21 cellular contexts compared by ENCODE assay signal in genomic region chr10:8985651-8986050, GRCh38.
DNase-seq lines count a peak whose midpoint lies in the region; ATAC-seq and TF ChIP-seq lines count a peak whose summit lies in the region.
"Had no signal": no experiment of that assay in that cellular context is flagged by ENCODE, and none has a peak within 500 bp of the region (broad histone marks: within the 10 kb centered on the region; RNA-seq: fewer than 3 reads in every experiment).

No MANE protein-coding gene starts in this region.

- no peaks in the 10 kb centered on the region for H3K36me3 ChIP-seq in Panc1 (ENCODE audit: control insufficient read depth, insufficient read depth, low read length)
- H3K36me3 ChIP-seq in effector memory CD4-positive, alpha-beta T cell (ENCODE audit: control insufficient read depth, insufficient read depth, low read length), result no peaks in the 10 kb centered on the region

- intact Hi-C loops in activated CD4-positive, alpha-beta T cell treated with anti-CD3 and anti-CD28 coated beads for 36 hours (cut with DNase I, micrococcal nuclease), result no loop called here
- intact Hi-C loops in Panc1 (cut with micrococcal nuclease; ENCODE audit: unreplicated experiment), result no loop called here

- H3K4me3 ChIP-seq in Panc1 (ENCODE audit: low read depth in 2 of 2, low read length in 2 of 2), result no peak overlapping the region
- H3K4me3 ChIP-seq in effector memory CD4-positive, alpha-beta T cell (ENCODE audit: insufficient read depth, low read depth, low read length, poor library complexity, severe bottlenecking), result no peak overlapping the region
- H3K4me3 ChIP-seq: PC-9 had no signal

- no peak overlapping the region for H3K27ac Mint-ChIP-seq in activated CD4-positive, alpha-beta T cell treated with anti-CD3 and anti-CD28 coated beads for 36 hours
- no peak overlapping the region for H3K27ac Mint-ChIP-seq in activated naive CD8-positive, alpha-beta T cell treated with anti-CD3 and anti-CD28 coated beads, Interleukin-2, amount 10 ng/mL, durations not matched to agents 7 days and 5 days
- no peak overlapping the region for H3K27ac Mint-ChIP-seq in activated naive CD8-positive, alpha-beta T cell treated with anti-CD3 and anti-CD28 coated beads for 36 hours
- H3K27ac Mint-ChIP-seq: B cell had no signal

- BruUV-seq in Panc1 (replicated peaks; lab: Mats Ljungman, UMichigan), result no TSS peak

- CTCF ChIA-PET in activated CD4-positive, alpha-beta T cell treated with anti-CD3 and anti-CD28 coated beads for 36 hours (lab: Charles Lee), result no interaction called here
- CTCF ChIA-PET in Panc1 (lab: Charles Lee), result no interaction called here

- in situ Hi-C loops in Panc1 (cut with HindIII; ENCODE audit: low pct_unique_long_range_greater_than_20kb, low sequenced_read_pairs), result no loop called here

- H3K4me1 ChIP-seq in Panc1 (ENCODE audit: control insufficient read depth, insufficient read depth, low read length), result no peaks in the 10 kb centered on the region
- no peaks in the 10 kb centered on the region for H3K4me1 ChIP-seq in effector memory CD4-positive, alpha-beta T cell (ENCODE audit: control insufficient read depth, insufficient read depth, low read length, poor library complexity, severe bottlenecking)

- no peak overlapping the region for H3K4me3 Mint-ChIP-seq in activated CD4-positive, alpha-beta T cell treated with anti-CD3 and anti-CD28 coated beads for 36 hours
- H3K4me3 Mint-ChIP-seq in activated naive CD8-positive, alpha-beta T cell treated with anti-CD3 and anti-CD28 coated beads, Interleukin-2, amount 10 ng/mL, durations not matched to agents 7 days and 5 days, result no peak overlapping the region
- no peak overlapping the region for H3K4me3 Mint-ChIP-seq in activated naive CD8-positive, alpha-beta T cell treated with anti-CD3 and anti-CD28 coated beads for 36 hours
- H3K4me3 Mint-ChIP-seq: B cell had no signal

- 0 out of 2 replicates have a peak, but pooled peaks have one; percentile 10 for TF ChIP-seq CTCF in Panc1 (IDR thresholded peaks at IDR 0.05)

- H3K27me3 Mint-ChIP-seq in activated CD4-positive, alpha-beta T cell treated with anti-CD3 and anti-CD28 coated beads for 36 hours, result peaks cover 5% of the 10 kb centered on the region
- H3K27me3 Mint-ChIP-seq in activated naive CD8-positive, alpha-beta T cell treated with anti-CD3 and anti-CD28 coated beads, Interleukin-2, amount 10 ng/mL, durations not matched to agents 7 days and 5 days, result no peaks in the 10 kb centered on the region
- H3K27me3 Mint-ChIP-seq in activated naive CD8-positive, alpha-beta T cell treated with anti-CD3 and anti-CD28 coated beads for 36 hours, result no peaks in the 10 kb centered on the region
- H3K27me3 Mint-ChIP-seq: B cell had no signal

- peak; percentile 37 for ATAC-seq in activated CD4-positive, alpha-beta T cell treated with anti-CD3 and anti-CD28 coated beads for 36 hours
- peak; percentile 33 for ATAC-seq in activated naive CD8-positive, alpha-beta T cell treated with anti-CD3 and anti-CD28 coated beads, Interleukin-2, amount 10 ng/mL, durations not matched to agents 7 days and 5 days (ENCODE audit: low read depth)
- ATAC-seq in Panc1 (no peak), HG03432 (IDR thresholded peaks at IDR 0.05; ENCODE audit: unreplicated experiment) (no peak)
- ATAC-seq: HCT116 had no signal

- POLR2A ChIA-PET in activated CD4-positive, alpha-beta T cell treated with anti-CD3 and anti-CD28 coated beads for 36 hours (lab: Charles Lee), result no interaction called here
- POLR2A ChIA-PET in activated naive CD8-positive, alpha-beta T cell treated with anti-CD3 and anti-CD28 coated beads, Interleukin-2, amount 10 ng/mL, durations not matched to agents 7 days and 5 days (lab: Charles Lee), result interaction anchor here (1.1 kb wide), 1 partner anchor 24 kb away, joined by 4 read pairs; no protein-coding TSS in a partner anchor
- POLR2A ChIA-PET in Panc1 (lab: Charles Lee), result no interaction called here

- H3K9me3 Mint-ChIP-seq in activated CD4-positive, alpha-beta T cell treated with anti-CD3 and anti-CD28 coated beads for 36 hours (ENCODE audit: low read depth), result peaks cover 3% of the 10 kb centered on the region
- peaks cover 3% of the 10 kb centered on the region for H3K9me3 Mint-ChIP-seq in activated naive CD8-positive, alpha-beta T cell treated with anti-CD3 and anti-CD28 coated beads, Interleukin-2, amount 10 ng/mL, durations not matched to agents 7 days and 5 days
- peaks cover 2% of the 10 kb centered on the region for H3K9me3 Mint-ChIP-seq in activated naive CD8-positive, alpha-beta T cell treated with anti-CD3 and anti-CD28 coated beads for 36 hours

- no peak for DNase-seq in activated CD4-positive, alpha-beta T cell treated with anti-CD3 and anti-CD28 coated beads for 36 hours
- DNase-seq in activated CD4-positive, alpha-beta T cell treated with anti-CD3 and anti-CD28 coated beads, Interleukin-2, amount 50 U/mL, for 4 hours, result no peak
- no peak for DNase-seq in activated naive CD8-positive, alpha-beta T cell treated with anti-CD3 and anti-CD28 coated beads, Interleukin-2, amount 10 ng/mL, durations not matched to agents 7 days and 5 days
- DNase-seq in activated naive CD8-positive, alpha-beta T cell treated with anti-CD3 and anti-CD28 coated beads for 36 hours, result no peak
- no peak for DNase-seq in Panc1 (ENCODE audit: low read depth, low spot score)
- DNase-seq in effector memory CD4-positive, alpha-beta T cell, result no peak
- DNase-seq: Calu3, DMS79 treated with DMSO at 0.1 percent for 48 hours, GF-D8, Kasumi-1, NCI-H2029, NCI-H446, NCI-H524 treated with DMSO at 0.1 percent for 48 hours, NCI-H774, PC-9, RPMI8226, SHP77 had no signal

- peaks cover 4% of the 10 kb centered on the region for H3K36me3 Mint-ChIP-seq in activated CD4-positive, alpha-beta T cell treated with anti-CD3 and anti-CD28 coated beads for 36 hours (ENCODE audit: low read depth)
- no peaks in the 10 kb centered on the region for H3K36me3 Mint-ChIP-seq in activated naive CD8-positive, alpha-beta T cell treated with anti-CD3 and anti-CD28 coated beads, Interleukin-2, amount 10 ng/mL, durations not matched to agents 7 days and 5 days
- peaks cover 2% of the 10 kb centered on the region for H3K36me3 Mint-ChIP-seq in activated naive CD8-positive, alpha-beta T cell treated with anti-CD3 and anti-CD28 coated beads for 36 hours

- no peaks in the 10 kb centered on the region for H3K9me3 ChIP-seq in Panc1 (ENCODE audit: control insufficient read depth, insufficient read depth, low read depth, low read length)
- H3K9me3 ChIP-seq in effector memory CD4-positive, alpha-beta T cell (ENCODE audit: control insufficient read depth, low read length), result no peaks in the 10 kb centered on the region

- H3K27me3 ChIP-seq in Panc1 (ENCODE audit: control insufficient read depth, insufficient read depth, low read length), result no peaks in the 10 kb centered on the region
- no peaks in the 10 kb centered on the region for H3K27me3 ChIP-seq in effector memory CD4-positive, alpha-beta T cell (replicated peaks; ENCODE audit: control insufficient read depth, insufficient read depth, low read length, poor library complexity, severe bottlenecking)

- H3K4me1 Mint-ChIP-seq in activated CD4-positive, alpha-beta T cell treated with anti-CD3 and anti-CD28 coated beads for 36 hours, result peaks cover 35% of the 10 kb centered on the region
- peaks cover 2% of the 10 kb centered on the region for H3K4me1 Mint-ChIP-seq in activated naive CD8-positive, alpha-beta T cell treated with anti-CD3 and anti-CD28 coated beads, Interleukin-2, amount 10 ng/mL, durations not matched to agents 7 days and 5 days
- peaks cover 21% of the 10 kb centered on the region for H3K4me1 Mint-ChIP-seq in activated naive CD8-positive, alpha-beta T cell treated with anti-CD3 and anti-CD28 coated beads for 36 hours
- H3K4me1 Mint-ChIP-seq: B cell had no signal

- H3K27ac ChIP-seq in Panc1 (ENCODE audit: low read length), result no peak overlapping the region
- H3K27ac ChIP-seq in effector memory CD4-positive, alpha-beta T cell (ENCODE audit: insufficient read depth, low read length, poor library complexity, severe bottlenecking), result no peak overlapping the region
- H3K27ac ChIP-seq: 22Rv1, PC-9 had no signal

Comparison
In these comparisons a context has a peak if more than half of its experiments do, and no peak if none do; other contexts are left out.
1. ATAC-seq: peak in activated CD4-positive, alpha-beta T cell treated with anti-CD3 and anti-CD28 coated beads for 36 hours (single experiment) and activated naive CD8-positive, alpha-beta T cell treated with anti-CD3 and anti-CD28 coated beads, Interleukin-2, amount 10 ng/mL, durations not matched to agents 7 days and 5 days (single experiment); none in Panc1 (single experiment) and HG03432 (single experiment).